Comparison of ENCODE assay signal across 11 cellular contexts in genomic region chr2:77652499-77652898, GRCh38.
"Had no signal": no experiment of that assay in that cellular context is flagged by ENCODE, and none has a peak within 500 bp of the region (broad histone marks: within the 10 kb centered on the region; RNA-seq: fewer than 3 reads in every experiment).

No MANE protein-coding gene starts in this region.

- H2AFZ ChIP-seq: GM23248, GM23338 had no signal

- DNase-seq: GM23248, GOT3, H7, H9, HCEC 1CT, HFFc6 had no signal

- H3K4me1 ChIP-seq: HAP-1 had no signal

- H3K36me3 ChIP-seq: HAP-1 had no signal

- ATAC-seq: GM23338, HCT116 had no signal

- H3K4me3 ChIP-seq: GM23248, GM23338, HAP-1 had no signal

- H3K9me3 ChIP-seq: HAP-1 had no signal

- H3K27ac ChIP-seq: GM23248 had no signal

- FAIRE-seq: H1, H54 had no signal

- H3K9ac ChIP-seq: GM23248 had no signal

- H3K4me2 ChIP-seq: GM23338 had no signal
